Comparison of ENCODE assay signal across 17 cellular contexts in the genomic region with DNA sequence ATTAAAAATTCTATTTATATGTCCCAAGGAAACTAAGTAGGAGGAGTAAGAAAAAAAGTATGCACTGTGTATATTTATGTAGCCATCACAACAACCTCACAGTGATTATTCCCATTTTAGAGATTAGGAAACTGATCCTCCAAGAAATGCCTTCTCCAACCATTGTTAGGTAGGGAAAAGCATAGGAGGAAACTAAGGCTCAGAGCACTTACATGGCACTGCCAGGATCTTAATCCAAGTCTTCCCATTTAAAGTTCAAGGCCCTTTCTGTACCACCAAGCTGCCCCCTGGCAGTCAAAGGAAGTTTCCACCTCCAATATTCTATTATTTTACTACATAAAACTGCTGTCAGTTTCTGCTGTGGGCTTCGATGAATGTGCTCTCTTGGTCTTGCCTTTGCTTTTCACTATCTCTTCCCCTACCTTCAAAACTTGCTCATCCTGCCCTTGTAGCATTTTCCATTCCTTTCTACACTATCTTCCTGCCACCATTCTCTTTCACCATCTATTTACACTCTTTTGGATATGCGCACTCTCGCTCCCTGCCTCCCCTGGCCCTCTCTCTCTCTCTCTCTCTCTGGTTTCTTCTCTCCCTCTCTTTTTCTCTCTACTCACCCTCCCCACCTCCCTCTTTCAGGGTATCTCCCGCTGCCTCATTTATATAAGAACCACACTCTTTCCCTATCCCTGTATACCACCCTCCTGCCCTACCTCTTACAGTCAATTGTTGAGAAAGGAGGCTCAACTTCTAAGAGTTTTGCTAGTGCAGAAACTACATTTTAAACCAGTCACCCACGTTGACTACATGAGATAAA. TPM values are rescaled to one million over a fixed set of nuclear protein-coding genes. Genes with fewer than 3 reads are reported as not detected.
DNase-seq lines count a peak whose midpoint lies in the region; TF ChIP-seq lines count a peak whose summit lies in the region.
"Had no signal": no experiment of that assay in that cellular context is flagged by ENCODE, and none has a peak within 500 bp of the region (broad histone marks: within the 10 kb centered on the region; RNA-seq: fewer than 3 reads in every experiment).

No MANE protein-coding gene starts in this region.

- no peak for TF ChIP-seq CTCF in HEK293 (tag by site-specific recombination; IDR thresholded peaks at IDR 0.05)
- TF ChIP-seq CTCF in chondrocyte (IDR thresholded peaks at IDR 0.05), result no peak

- POLR2A ChIA-PET in HEK293 (lab: Yijun Ruan, JAX), result no interaction called here

- H3K4me3 Mint-ChIP-seq in activated naive CD8-positive, alpha-beta T cell, result no peak overlapping the region
- H3K4me3 Mint-ChIP-seq in activated naive CD8-positive, alpha-beta T cell treated with anti-CD3 and anti-CD28 coated beads for 36 hours, result no peak overlapping the region
- no peak overlapping the region for H3K4me3 Mint-ChIP-seq in chondrocyte (ENCODE audit: unreplicated experiment)
- H3K4me3 Mint-ChIP-seq: activated CD8-positive, alpha-beta memory T cell treated with anti-CD3 and anti-CD28 coated beads, Interleukin-2, amount 10 ng/mL, durations not matched to agents 7 days and 5 days had no signal

- H2BK5ac ChIP-seq in trophoblast cell (ENCODE audit: low read depth, low read length, poor library complexity), result no peak overlapping the region

- H3K27me3 ChIP-seq in trophoblast cell (ENCODE audit: insufficient read depth, low read length), result no peaks in the 10 kb centered on the region
- H3K27me3 ChIP-seq: ascending aorta, left lung, ovary, uterus had no signal

- no peak overlapping the region for H4K91ac ChIP-seq in trophoblast cell (ENCODE audit: low read depth, low read length)

- H3K23ac ChIP-seq in trophoblast cell (ENCODE audit: low read length), result no peak overlapping the region

- H3K4me3 ChIP-seq in HEK293 (ENCODE audit: low read depth, low read length) (no peak overlapping the region), trophoblast cell (ENCODE audit: low read depth, low read length) (no peak overlapping the region)
- H3K4me3 ChIP-seq: ascending aorta, left lung, ovary, uterus had no signal

- no peaks in the 10 kb centered on the region for H3K79me1 ChIP-seq in trophoblast cell (ENCODE audit: low read length)

- no peak overlapping the region for H3K14ac ChIP-seq in trophoblast cell (ENCODE audit: low read length)

- peaks cover 14% of the 10 kb centered on the region for H3K79me2 ChIP-seq in trophoblast cell (ENCODE audit: control insufficient read depth, insufficient read depth, low read length, poor library complexity)

- H3K27me3 Mint-ChIP-seq in activated naive CD8-positive, alpha-beta T cell, result no peaks in the 10 kb centered on the region
- H3K27me3 Mint-ChIP-seq in activated naive CD8-positive, alpha-beta T cell treated with anti-CD3 and anti-CD28 coated beads for 36 hours, result no peaks in the 10 kb centered on the region
- no peaks in the 10 kb centered on the region for H3K27me3 Mint-ChIP-seq in chondrocyte (ENCODE audit: low read depth)
- H3K27me3 Mint-ChIP-seq: activated CD8-positive, alpha-beta memory T cell treated with anti-CD3 and anti-CD28 coated beads, Interleukin-2, amount 10 ng/mL, durations not matched to agents 7 days and 5 days had no signal

- no peak overlapping the region for H4K12ac ChIP-seq in trophoblast cell (ENCODE audit: low read depth, low read length)

- no peak overlapping the region for H2AFZ ChIP-seq in trophoblast cell (ENCODE audit: insufficient read depth, low read length, poor library complexity)

- no peak overlapping the region for H3K4me2 ChIP-seq in trophoblast cell (ENCODE audit: low read length)

- no peak overlapping the region for H3K18ac ChIP-seq in trophoblast cell (ENCODE audit: low read length)

- H3K36me3 Mint-ChIP-seq in activated naive CD8-positive, alpha-beta T cell, result peaks cover 9% of the 10 kb centered on the region
- peaks cover 42% of the 10 kb centered on the region for H3K36me3 Mint-ChIP-seq in activated naive CD8-positive, alpha-beta T cell treated with anti-CD3 and anti-CD28 coated beads for 36 hours
- H3K36me3 Mint-ChIP-seq in chondrocyte (ENCODE audit: low read depth), result peaks cover 8% of the 10 kb centered on the region

- H3K4ac ChIP-seq in trophoblast cell (ENCODE audit: low read depth, low read length), result peak overlapping the region; percentile 13

- H2AK5ac ChIP-seq in trophoblast cell (ENCODE audit: low read length), result no peak overlapping the region

- H2BK120ac ChIP-seq in trophoblast cell (ENCODE audit: insufficient read depth, low read length, poor library complexity), result no peak overlapping the region

- peak overlapping the region; percentile 41 for H3K27ac Mint-ChIP-seq in activated naive CD8-positive, alpha-beta T cell
- no peak overlapping the region for H3K27ac Mint-ChIP-seq in activated naive CD8-positive, alpha-beta T cell treated with anti-CD3 and anti-CD28 coated beads for 36 hours
- peak overlapping the region; percentile 77 for H3K27ac Mint-ChIP-seq in chondrocyte (ENCODE audit: unreplicated experiment)
- H3K27ac Mint-ChIP-seq: activated CD8-positive, alpha-beta memory T cell treated with anti-CD3 and anti-CD28 coated beads, Interleukin-2, amount 10 ng/mL, durations not matched to agents 7 days and 5 days had no signal

- H3K9me3 Mint-ChIP-seq in activated naive CD8-positive, alpha-beta T cell (ENCODE audit: low read depth), result no peaks in the 10 kb centered on the region
- no peaks in the 10 kb centered on the region for H3K9me3 Mint-ChIP-seq in activated naive CD8-positive, alpha-beta T cell treated with anti-CD3 and anti-CD28 coated beads for 36 hours
- no peaks in the 10 kb centered on the region for H3K9me3 Mint-ChIP-seq in chondrocyte (ENCODE audit: low read depth)

- H2BK12ac ChIP-seq in trophoblast cell (ENCODE audit: low read length), result no peak overlapping the region

- H3K4me1 ChIP-seq in HEK293 (ENCODE audit: control insufficient read depth, insufficient read depth, low read length) (no peaks in the 10 kb centered on the region), trophoblast cell (ENCODE audit: control insufficient read depth in 1 of 2, insufficient read depth in 2 of 2, low read length in 2 of 2) (peaks cover 2 to 8% of the 10 kb centered on the region in 2 experiments)

- CTCF ChIA-PET in HEK293 (lab: Yijun Ruan, JAX), result no interaction called here

- H3K9me3 ChIP-seq in HEK293 (ENCODE audit: control insufficient read depth, insufficient read depth, low read depth, low read length), result no peaks in the 10 kb centered on the region
- no peaks in the 10 kb centered on the region for H3K9me3 ChIP-seq in trophoblast cell (ENCODE audit: insufficient read depth, low read depth, low read length)
- H3K9me3 ChIP-seq: ascending aorta, left lung, ovary, uterus had no signal

- H3K27ac ChIP-seq in HEK293 (ENCODE audit: extremely low read depth, low read depth, low read length) (no peak overlapping the region), trophoblast cell (ENCODE audit: low read depth, low read length) (no peak overlapping the region)
- H3K27ac ChIP-seq: left lung, ovary, uterus had no signal

- H3K4me1 Mint-ChIP-seq in activated naive CD8-positive, alpha-beta T cell (ENCODE audit: low read depth), result peaks cover 81% of the 10 kb centered on the region
- peaks cover 59% of the 10 kb centered on the region for H3K4me1 Mint-ChIP-seq in activated naive CD8-positive, alpha-beta T cell treated with anti-CD3 and anti-CD28 coated beads for 36 hours
- H3K4me1 Mint-ChIP-seq in chondrocyte (ENCODE audit: low read depth), result peaks cover 58% of the 10 kb centered on the region

- no peak for DNase-seq in activated naive CD8-positive, alpha-beta T cell treated with anti-CD3 and anti-CD28 coated beads for 36 hours
- DNase-seq in chondrocyte (ENCODE audit: low spot score) (no peak), trophoblast cell (no peak), SIG-M5 treated with dmso at 0.1 percent for 504 hours (lab: John Stamatoyannopoulos, UW; ENCODE audit: unreplicated experiment) (no peak), NCI-H1105 (lab: John Stamatoyannopoulos, UW) (no peak), retina (no peak)
- DNase-seq: activated CD8-positive, alpha-beta memory T cell treated with anti-CD3 and anti-CD28 coated beads, Interleukin-2, amount 10 ng/mL, durations not matched to agents 7 days and 5 days; activated gamma-delta T cell treated with Interleukin-2 at 50 U/mL for 16 hours; COR-L47; left lung; NCI-H526 treated with DMSO at 0.1 percent for 48 hours; ovary; SHP77; uterus had no signal

- H4K8ac ChIP-seq in trophoblast cell (ENCODE audit: low read depth, low read length), result no peak overlapping the region

- no CpG with 5 or more reads among the region's 5 CpGs for WGBS in trophoblast cell (ENCODE audit: extremely low coverage, insufficient coverage, insufficient read length)

- no peak overlapping the region for H3K9ac ChIP-seq in trophoblast cell (ENCODE audit: low read length)

- H3K36me3 ChIP-seq in HEK293 (ENCODE audit: control insufficient read depth in 2 of 2, insufficient read depth in 1 of 2, low read length in 2 of 2) (peaks cover 4 to 41% of the 10 kb centered on the region in 2 experiments; a peak in 2 of 3 replicates), trophoblast cell (ENCODE audit: control insufficient read depth in 1 of 2, insufficient read depth in 2 of 2, low read length in 2 of 2) (peaks cover 1 to 4% of the 10 kb centered on the region in 2 experiments)
- H3K36me3 ChIP-seq: ascending aorta, ovary, uterus had no signal

TF ChIP-seq in HEK293, 187 proteins besides CTCF, POLR2A, EP300 and RAD21 (continues in another document):
- TF ChIP-seq PRDM1 (tag by site-specific recombination; IDR thresholded peaks at IDR 0.05) (peak; percentile 99), ZSCAN30 (tag by site-specific recombination; IDR thresholded peaks at IDR 0.05) (0 out of 2 replicates have a peak, but pooled peaks have one; percentile 58), ZNF366 (tag by site-specific recombination; conservative IDR thresholded peaks at IDR 0.05) (peak; percentile 80), ZFP3 (tag by site-specific recombination; IDR thresholded peaks at IDR 0.05; ENCODE audit: low read depth) (no peak), ZSCAN23 (tag by site-specific recombination; IDR thresholded peaks at IDR 0.05) (peak; percentile 59; the same call in 1 of the 2 replicates), ZNF600 (tag by site-specific recombination; IDR thresholded peaks at IDR 0.05) (peak; percentile 15; the same call in 1 of the 2 replicates), RBAK (tag by site-specific recombination; IDR thresholded peaks at IDR 0.05) (no peak), ZNF596 (tag by site-specific recombination; IDR thresholded peaks at IDR 0.05) (0 out of 2 replicates have a peak, but pooled peaks have one; percentile 36), BCL11A (tag by site-specific recombination; IDR thresholded peaks at IDR 0.05; ENCODE audit: low read depth) (no peak)
- TF ChIP-seq, protein P1, sequence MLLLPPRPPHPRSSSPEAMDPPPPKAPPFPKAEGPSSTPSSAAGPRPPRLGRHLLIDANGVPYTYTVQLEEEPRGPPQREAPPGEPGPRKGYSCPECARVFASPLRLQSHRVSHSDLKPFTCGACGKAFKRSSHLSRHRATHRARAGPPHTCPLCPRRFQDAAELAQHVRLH (tag by site-specific recombination; IDR thresholded peaks at IDR 0.05), result peak; percentile 61; the same call in 1 of the 2 replicates

RNA-seq across cellular contexts. Expression of a gene that starts 34.0 kb away (rescaled TPM):
- 10 to 100 TPM; 93.4 to 94.6 TPM for total RNA-seq in activated naive CD8-positive, alpha-beta T cell treated with anti-CD3 and anti-CD28 coated beads for 36 hours
- total RNA-seq in chondrocyte, result 105 to 110 TPM (median 108 TPM) in 3 replicates
- polyA plus RNA-seq in trophoblast cell (2013), result 74.9 and 83.2 TPM in 2 replicates
